Comparison of ENCODE assay signal across 13 cellular contexts in the genomic region with DNA sequence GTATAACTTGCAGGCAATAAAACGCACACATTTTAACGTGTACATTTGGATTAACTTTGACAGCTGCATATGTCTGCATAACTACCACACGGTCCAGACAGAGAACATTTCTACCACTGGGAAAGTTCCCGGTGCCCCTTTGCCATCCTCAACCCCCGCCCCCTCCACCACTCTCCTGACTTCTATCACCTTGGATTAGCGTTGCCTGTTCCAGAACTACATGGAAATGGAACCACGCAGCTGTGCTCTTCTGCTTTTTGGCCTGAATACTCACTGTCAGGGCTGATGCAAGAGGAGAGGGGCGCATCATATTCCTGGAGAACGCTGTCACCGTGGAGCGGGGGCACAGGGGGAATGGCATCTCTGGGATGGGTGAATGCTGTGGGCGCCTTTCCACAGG.
DNase-seq lines count a peak whose midpoint lies in the region; ATAC-seq and TF ChIP-seq lines count a peak whose summit lies in the region.
"Had no signal": no experiment of that assay in that cellular context is flagged by ENCODE, and none has a peak within 500 bp of the region (broad histone marks: within the 10 kb centered on the region; RNA-seq: fewer than 3 reads in every experiment).

No MANE protein-coding gene starts in this region.

- no peak for ATAC-seq in activated CD4-positive, alpha-beta T cell treated with anti-CD3 and anti-CD28 coated beads for 36 hours
- ATAC-seq: activated CD4-positive, CD25-positive, alpha-beta regulatory T cell treated with anti-CD3 and anti-CD28 coated beads, Interleukin-2, amount 50 U/mL, for 24 hours had no signal

- H3K4me1 Mint-ChIP-seq in activated CD4-positive, alpha-beta T cell treated with anti-CD3 and anti-CD28 coated beads, Interleukin-2, amount 10 ng/mL, durations not matched to agents 7 days and 5 days, result peaks cover 12% of the 10 kb centered on the region
- H3K4me1 Mint-ChIP-seq in activated CD4-positive, alpha-beta T cell treated with anti-CD3 and anti-CD28 coated beads for 36 hours, result no peaks in the 10 kb centered on the region
- H3K4me1 Mint-ChIP-seq in nephron (peaks cover 66% of the 10 kb centered on the region), type B pancreatic cell (ENCODE audit: unreplicated experiment) (peaks cover 47% of the 10 kb centered on the region)
- peaks cover 19% of the 10 kb centered on the region for H3K4me1 Mint-ChIP-seq in activated naive CD4-positive, alpha-beta T cell treated with anti-CD3 and anti-CD28 coated beads, Interleukin-2, amount 10 ng/mL, durations not matched to agents 7 days and 5 days

- intact Hi-C loops in activated CD4-positive, alpha-beta T cell treated with anti-CD3 and anti-CD28 coated beads for 36 hours (cut with DNase I, micrococcal nuclease), result no loop called here

- no peak for TF ChIP-seq CTCF in coronary artery (IDR thresholded peaks at IDR 0.05)
- no peak for TF ChIP-seq CTCF in nephron (IDR thresholded peaks at IDR 0.05; ENCODE audit: unreplicated experiment in 3 of 3)
- no peak for TF ChIP-seq CTCF in type B pancreatic cell (conservative IDR thresholded peaks at IDR 0.05)

- no peak overlapping the region for H3K4me3 Mint-ChIP-seq in activated CD4-positive, alpha-beta T cell treated with anti-CD3 and anti-CD28 coated beads, Interleukin-2, amount 10 ng/mL, durations not matched to agents 7 days and 5 days
- H3K4me3 Mint-ChIP-seq in activated CD4-positive, alpha-beta T cell treated with anti-CD3 and anti-CD28 coated beads for 36 hours, result no peak overlapping the region
- H3K4me3 Mint-ChIP-seq in nephron (peak overlapping the region; percentile 51 to 71 (median 70)), type B pancreatic cell (peak overlapping the region; percentile 78)
- H3K4me3 Mint-ChIP-seq in activated naive CD4-positive, alpha-beta T cell treated with anti-CD3 and anti-CD28 coated beads, Interleukin-2, amount 10 ng/mL, durations not matched to agents 7 days and 5 days, result no peak overlapping the region

- H3K27ac ChIP-seq in coronary artery, result peak overlapping the region; percentile 93 to 94
- H3K27ac ChIP-seq: SJSA1 had no signal

- POLR2A ChIA-PET in activated CD4-positive, alpha-beta T cell treated with anti-CD3 and anti-CD28 coated beads, Interleukin-2, amount 10 ng/mL, durations not matched to agents 7 days and 5 days (lab: Charles Lee), result no interaction called here
- POLR2A ChIA-PET in activated CD4-positive, alpha-beta T cell treated with anti-CD3 and anti-CD28 coated beads for 36 hours (lab: Charles Lee), result no interaction called here

- H3K27ac Mint-ChIP-seq in activated CD4-positive, alpha-beta T cell treated with anti-CD3 and anti-CD28 coated beads, Interleukin-2, amount 10 ng/mL, durations not matched to agents 7 days and 5 days, result peak overlapping the region; percentile 54
- no peak overlapping the region for H3K27ac Mint-ChIP-seq in activated CD4-positive, alpha-beta T cell treated with anti-CD3 and anti-CD28 coated beads for 36 hours
- H3K27ac Mint-ChIP-seq in nephron (peak overlapping the region; percentile 97 to 99 (median 98)), type B pancreatic cell (peak overlapping the region; percentile 81)
- H3K27ac Mint-ChIP-seq in activated naive CD4-positive, alpha-beta T cell treated with anti-CD3 and anti-CD28 coated beads, Interleukin-2, amount 10 ng/mL, durations not matched to agents 7 days and 5 days, result no peak overlapping the region

- peak overlapping the region; percentile 58 for H3K4me3 ChIP-seq in coronary artery
- H3K4me3 ChIP-seq: SJSA1 had no signal

- H3K27me3 Mint-ChIP-seq in activated CD4-positive, alpha-beta T cell treated with anti-CD3 and anti-CD28 coated beads, Interleukin-2, amount 10 ng/mL, durations not matched to agents 7 days and 5 days, result no peaks in the 10 kb centered on the region
- no peaks in the 10 kb centered on the region for H3K27me3 Mint-ChIP-seq in activated CD4-positive, alpha-beta T cell treated with anti-CD3 and anti-CD28 coated beads for 36 hours
- H3K27me3 Mint-ChIP-seq in nephron (ENCODE audit: low read depth), result no peaks in the 10 kb centered on the region
- H3K27me3 Mint-ChIP-seq in type B pancreatic cell, result no peaks in the 10 kb centered on the region
- peaks cover 24% of the 10 kb centered on the region for H3K27me3 Mint-ChIP-seq in activated naive CD4-positive, alpha-beta T cell treated with anti-CD3 and anti-CD28 coated beads, Interleukin-2, amount 10 ng/mL, durations not matched to agents 7 days and 5 days

- peaks cover 3% of the 10 kb centered on the region for H3K9me3 Mint-ChIP-seq in activated CD4-positive, alpha-beta T cell treated with anti-CD3 and anti-CD28 coated beads, Interleukin-2, amount 10 ng/mL, durations not matched to agents 7 days and 5 days
- H3K9me3 Mint-ChIP-seq in activated CD4-positive, alpha-beta T cell treated with anti-CD3 and anti-CD28 coated beads for 36 hours (ENCODE audit: low read depth), result no peaks in the 10 kb centered on the region
- no peaks in the 10 kb centered on the region for H3K9me3 Mint-ChIP-seq in nephron
- H3K9me3 Mint-ChIP-seq in type B pancreatic cell, result no peaks in the 10 kb centered on the region
- no peaks in the 10 kb centered on the region for H3K9me3 Mint-ChIP-seq in activated naive CD4-positive, alpha-beta T cell treated with anti-CD3 and anti-CD28 coated beads, Interleukin-2, amount 10 ng/mL, durations not matched to agents 7 days and 5 days

- CTCF ChIA-PET in activated CD4-positive, alpha-beta T cell treated with anti-CD3 and anti-CD28 coated beads, Interleukin-2, amount 10 ng/mL, durations not matched to agents 7 days and 5 days (lab: Charles Lee), result interaction anchor here (0.6 kb wide), 1 partner anchor 84 kb away, joined by 3 read pairs; no protein-coding TSS in a partner anchor
- CTCF ChIA-PET in activated CD4-positive, alpha-beta T cell treated with anti-CD3 and anti-CD28 coated beads for 36 hours (lab: Charles Lee), result interaction anchor here (0.6 kb wide), 1 partner anchor 10 kb away, joined by 3 read pairs; no protein-coding TSS in a partner anchor
- CTCF ChIA-PET in activated naive CD4-positive, alpha-beta T cell treated with anti-CD3 and anti-CD28 coated beads, Interleukin-2, amount 10 ng/mL, durations not matched to agents 7 days and 5 days (lab: Charles Lee), result interaction anchor here (1.1 kb wide), 1 partner anchor 117 kb away, joined by 3 read pairs; no protein-coding TSS in a partner anchor

- DNase-seq in activated CD4-positive, alpha-beta T cell treated with anti-CD3 and anti-CD28 coated beads, Interleukin-2, amount 10 ng/mL, durations not matched to agents 7 days and 5 days, result no peak
- no peak for DNase-seq in activated CD4-positive, alpha-beta T cell treated with anti-CD3 and anti-CD28 coated beads for 36 hours
- no peak for DNase-seq in coronary artery (ENCODE audit: low spot score)
- no peak for DNase-seq in type B pancreatic cell (ENCODE audit: extremely low spot score, unreplicated experiment)
- no peak for DNase-seq in glomerular visceral epithelial cell (ENCODE audit: extremely low spot score)
- no peak for DNase-seq in activated naive CD4-positive, alpha-beta T cell treated with anti-CD3 and anti-CD28 coated beads, Interleukin-2, amount 10 ng/mL, durations not matched to agents 7 days and 5 days
- DNase-seq in NCI-H524 (lab: John Stamatoyannopoulos, UW), result no peak
- DNase-seq: 8988T; DND-41; stimulated activated CD4-positive, alpha-beta T cell treated with anti-CD3 and anti-CD28 coated beads, Interleukin-12 subunit alpha, Interleukin-12 subunit beta, amount 100 ng/mL, for 4 hours had no signal

- peaks cover 10% of the 10 kb centered on the region for H3K36me3 Mint-ChIP-seq in activated CD4-positive, alpha-beta T cell treated with anti-CD3 and anti-CD28 coated beads, Interleukin-2, amount 10 ng/mL, durations not matched to agents 7 days and 5 days (ENCODE audit: low read depth)
- no peaks in the 10 kb centered on the region for H3K36me3 Mint-ChIP-seq in activated CD4-positive, alpha-beta T cell treated with anti-CD3 and anti-CD28 coated beads for 36 hours (ENCODE audit: low read depth)
- H3K36me3 Mint-ChIP-seq in nephron (ENCODE audit: low read depth) (peaks cover 11% of the 10 kb centered on the region), type B pancreatic cell (peaks cover 5% of the 10 kb centered on the region)
- peaks cover 15% of the 10 kb centered on the region for H3K36me3 Mint-ChIP-seq in activated naive CD4-positive, alpha-beta T cell treated with anti-CD3 and anti-CD28 coated beads, Interleukin-2, amount 10 ng/mL, durations not matched to agents 7 days and 5 days

Comparison
In these comparisons a context has a peak if more than half of its experiments do, and no peak if none do; other contexts are left out.
1. H3K27ac Mint-ChIP-seq: peak in activated CD4-positive, alpha-beta T cell treated with anti-CD3 and anti-CD28 coated beads, Interleukin-2, amount 10 ng/mL, durations not matched to agents 7 days and 5 days (single experiment), nephron (3 of 3) and type B pancreatic cell (single experiment); none in activated CD4-positive, alpha-beta T cell treated with anti-CD3 and anti-CD28 coated beads for 36 hours (single experiment) and activated naive CD4-positive, alpha-beta T cell treated with anti-CD3 and anti-CD28 coated beads, Interleukin-2, amount 10 ng/mL, durations not matched to agents 7 days and 5 days (single experiment).
2. H3K4me3 Mint-ChIP-seq: peak in nephron (3 of 3) and type B pancreatic cell (single experiment); none in activated CD4-positive, alpha-beta T cell treated with anti-CD3 and anti-CD28 coated beads, Interleukin-2, amount 10 ng/mL, durations not matched to agents 7 days and 5 days (single experiment), activated CD4-positive, alpha-beta T cell treated with anti-CD3 and anti-CD28 coated beads for 36 hours (single experiment) and activated naive CD4-positive, alpha-beta T cell treated with anti-CD3 and anti-CD28 coated beads, Interleukin-2, amount 10 ng/mL, durations not matched to agents 7 days and 5 days (single experiment).